ENCODE assay signal across 1 cellular context in genomic region chr4:80263541-80264351, GRCh38.
TF ChIP-seq lines count a peak whose summit lies in the region.

No MANE protein-coding gene starts in this region.

TF ChIP-seq in IMR-90, 13 proteins besides CTCF, POLR2A, EP300 and RAD21:
- TF ChIP-seq RCOR1 (IDR thresholded peaks at IDR 0.05; ENCODE audit: insufficient replicate concordance, low read length) (no peak), SMC3 (IDR thresholded peaks at IDR 0.05; ENCODE audit: low read depth, low read length) (no peak), BHLHE40 (IDR thresholded peaks at IDR 0.05; ENCODE audit: low read depth, low read length) (no peak), ELK1 (IDR thresholded peaks at IDR 0.05; ENCODE audit: borderline replicate concordance, low read depth, low read length) (no peak), MXI1 (IDR thresholded peaks at IDR 0.05; ENCODE audit: borderline replicate concordance, low read depth, low read length) (no peak), RFX5 (IDR thresholded peaks at IDR 0.05; ENCODE audit: low read depth, low read length) (no peak), MAZ (IDR thresholded peaks at IDR 0.05; ENCODE audit: borderline replicate concordance, low read depth, low read length) (no peak), MAFK (IDR thresholded peaks at IDR 0.05; ENCODE audit: low read depth, low read length) (no peak), USF2 (IDR thresholded peaks at IDR 0.05; ENCODE audit: low read depth, low read length) (no peak), FOS (IDR thresholded peaks at IDR 0.05; ENCODE audit: low read depth, low read length) (no peak), CHD1 (IDR thresholded peaks at IDR 0.05; ENCODE audit: low read depth, low read length) (no peak), NFE2L2 (IDR thresholded peaks at IDR 0.05; ENCODE audit: low read depth, low read length) (no peak), CEBPB (IDR thresholded peaks at IDR 0.05; ENCODE audit: low read depth, low read length) (no peak)
TF ChIP-seq in IMR-90: peak in this region for 0.
